In genomic region chr1:109493805-109494539, GRCh38 we compare ENCODE assay signal across 9 cellular contexts. TPM values are rescaled to one million over a fixed set of nuclear protein-coding genes. Genes with fewer than 3 reads are reported as not detected.
DNase-seq lines count a peak whose midpoint lies in the region; ATAC-seq, FAIRE-seq and TF ChIP-seq lines count a peak whose summit lies in the region.
"Had no signal": no experiment of that assay in that cellular context is flagged by ENCODE, and none has a peak within 500 bp of the region (broad histone marks: within the 10 kb centered on the region; RNA-seq: fewer than 3 reads in every experiment).

TSS of gene CYB561D1 (plus strand) at chr1:109494094. CDS start at chr1:109494140, 46 bp downstream.

- peaks cover 22% of the 10 kb centered on the region for H3K4me1 Mint-ChIP-seq in WTC11

- H3K4me3 Mint-ChIP-seq in WTC11 = peak within 1 kb of the TSS; percentile 90

- H3K27ac ChIP-seq in keratinocyte (ENCODE audit: control insufficient read depth, insufficient read depth, low read length) = peak within 1 kb of the TSS; percentile 17

- POLR2A ChIA-PET in WTC11 (lab: Charles Lee) = interaction anchor here (0.6 to 0.8 kb wide), 3 partner anchors 36 to 66 kb away, joined by 3 to 5 read pairs (median 3); partner anchors contain the start of gene GNAI3

- H3K9ac ChIP-seq in keratinocyte (ENCODE audit: control insufficient read depth, extremely low read depth, insufficient read depth, low read length) = peak within 1 kb of the TSS; percentile 71

- H3K27ac Mint-ChIP-seq in WTC11 = 0 out of 2 replicates have a peak within 1 kb of the TSS, but pooled peaks have one; percentile 60

- TF ChIP-seq POLR2A in GM18526 (IDR thresholded peaks at IDR 0.05; ENCODE audit: extremely low read depth, insufficient read length) = peak; percentile 79

- H3K4me1 ChIP-seq in keratinocyte (ENCODE audit: control insufficient read depth, extremely low read depth, insufficient read depth, low read length) = peaks cover 12% of the 10 kb centered on the region

- peak within 1 kb of the TSS; percentile 84 for H3K4me2 ChIP-seq in keratinocyte (ENCODE audit: control insufficient read depth, extremely low read depth, insufficient read depth, low read depth, low read length)

- peak within 1 kb of the TSS; percentile 99 for H2AFZ ChIP-seq in keratinocyte (ENCODE audit: control insufficient read depth, low read length)

- H3K36me3 Mint-ChIP-seq in WTC11 = no peaks in the 10 kb centered on the region

- TF ChIP-seq CTCF in WTC11 (IDR thresholded peaks at IDR 0.05) (peak; percentile 84), cardiac fibroblast (IDR thresholded peaks at IDR 0.05; ENCODE audit: low read depth, low read length) (peak; percentile 66), keratinocyte (optimal IDR thresholded peaks at IDR 0.05 in 1 of 3, IDR thresholded peaks at IDR 0.05 in 1 of 3, conservative IDR thresholded peaks at IDR 0.05 in 1 of 3; ENCODE audit: extremely low read depth in 1 of 3, insufficient read depth in 2 of 3, low read length in 3 of 3) (peak; percentile 79 to 97 (median 88))

- ATAC-seq in HG03064 (IDR thresholded peaks at IDR 0.05; ENCODE audit: low read depth, unreplicated experiment) (peak; percentile 91), WTC11 (peak; percentile 81)

- DNase-seq in AG08395 (ENCODE audit: low spot score) (peak; percentile 91), NCI-H2196 (lab: John Stamatoyannopoulos, UW; ENCODE audit: unreplicated experiment) (peak; percentile 92), WTC11 (ENCODE audit: low spot score) (peak; percentile 90), cardiac fibroblast (ENCODE audit: low read depth in 2 of 2) (peak; percentile 84 to 87), keratinocyte (ENCODE audit: low read depth, low spot score) (no peak)
- peak; percentile 79 to 89 for DNase-seq in stimulated activated CD4-positive, alpha-beta T cell treated with anti-CD3 and anti-CD28 coated beads, Interleukin-15, amount 100 ng/mL, for 1 hour (ENCODE audit: low read depth in 1 of 2, low spot score in 1 of 2)

- no peaks in the 10 kb centered on the region for H3K27me3 ChIP-seq in keratinocyte (ENCODE audit: control insufficient read depth, extremely low read depth, insufficient read depth, low read length)

- H4K20me1 ChIP-seq in keratinocyte (ENCODE audit: control insufficient read depth, extremely low read depth, insufficient read depth, low read length) = no peaks in the 10 kb centered on the region

- FAIRE-seq in keratinocyte (lab: Jason Lieb, UNC) = no peak
- FAIRE-seq: colon had no signal

- H3K4me3 ChIP-seq in cardiac fibroblast (replicated peaks in 1 of 2; ENCODE audit: low read depth in 2 of 2, low read length in 2 of 2) (peak within 1 kb of the TSS; percentile 81 to 94), keratinocyte (ENCODE audit: control insufficient read depth in 2 of 3, extremely low read depth in 1 of 3, insufficient read depth in 2 of 3, low read depth in 1 of 3, low read length in 3 of 3) (peak within 1 kb of the TSS; percentile 72 to 93 (median 86))

- H3K27me3 Mint-ChIP-seq in WTC11 (ENCODE audit: low read depth) = no peaks in the 10 kb centered on the region

- no peaks in the 10 kb centered on the region for H3K9me1 ChIP-seq in keratinocyte (ENCODE audit: control insufficient read depth, extremely low read depth, insufficient read depth, low read length)

- peaks cover 15% of the 10 kb centered on the region in 2 experiments for H3K36me3 ChIP-seq in keratinocyte (ENCODE audit: control insufficient read depth in 2 of 2, extremely low read depth in 1 of 2, insufficient read depth in 2 of 2, low read length in 2 of 2)

- H3K9me3 Mint-ChIP-seq in WTC11 = no peaks in the 10 kb centered on the region

- dilution Hi-C loops in keratinocyte (cut with MboI; ENCODE audit: extremely low pct_ligation_motif_present, low sequenced_read_pairs) = no loop called here

- H3K79me2 ChIP-seq in keratinocyte (ENCODE audit: control insufficient read depth, insufficient read depth, low read length) = peaks cover 7% of the 10 kb centered on the region

- CTCF ChIA-PET in WTC11 (lab: Charles Lee) = interaction anchor here (0.7 to 13.8 kb wide), 27 partner anchors 9 to 491 kb away, joined by 3 to 740 read pairs (median 4); partner anchors contain the start of genes AHCYL1, AMIGO1, ATXN7L2 and GNAI3

- H3K9me3 ChIP-seq in keratinocyte (ENCODE audit: control insufficient read depth, low read depth, low read length) = no peaks in the 10 kb centered on the region

TF ChIP-seq in WTC11, 78 proteins besides CTCF, POLR2A, EP300 and RAD21 (continues in another document):
- TF ChIP-seq SP1 (CRISPR knock-in tag; conservative IDR thresholded peaks at IDR 0.05) (peak; percentile 90), ZNF281 (CRISPR knock-in tag; IDR thresholded peaks at IDR 0.05) (no peak), ZNF423 (CRISPR knock-in tag; IDR thresholded peaks at IDR 0.05) (peak; percentile 15; the same call in 1 of the 2 replicates), FOXK1 (CRISPR knock-in tag; IDR thresholded peaks at IDR 0.05) (peak; percentile 67; the same call in 1 of the 2 replicates), HMGXB4 (CRISPR knock-in tag; IDR thresholded peaks at IDR 0.05) (peak; percentile 91), ETV6 (CRISPR knock-in tag; IDR thresholded peaks at IDR 0.05) (peak; percentile 69; the same call in 1 of the 2 replicates)

RNA-seq across cellular contexts. Expression of gene CYB561D1, which starts in this region (rescaled TPM):
- total RNA-seq in WTC11 (2021) = 5.1 to 6.7 TPM (median 6.5 TPM) in 3 replicates
- polyA plus RNA-seq in keratinocyte = 4.9 to 7.6 TPM (median 5.0 TPM) in 3 replicates
- 4.6 TPM for polyA plus RNA-seq in keratinocyte (2011; ENCODE audit: low read depth)
- polyA plus RNA-seq in keratinocyte (2011; cell fraction: cytosol; rRNA removed) = 3.8 and 4.0 TPM in 2 replicates
- 9.9 and 10.3 TPM in 2 replicates for polyA plus RNA-seq in keratinocyte (2011; cell fraction: nucleus; rRNA removed)
- polyA plus RNA-seq in keratinocyte (2012; ENCODE audit: low replicate concordance) = 6.0 and 8.9 TPM in 2 replicates
- 9.5 to 12.7 TPM (median 9.6 TPM) in 3 replicates for polyA minus RNA-seq in keratinocyte
- 5.0 TPM for polyA minus RNA-seq in keratinocyte (2011; cell fraction: cytosol; rRNA and poly(A)+ RNA removed)
- 6.4 and 9.5 TPM in 2 replicates for polyA minus RNA-seq in keratinocyte (2011; cell fraction: nucleus; rRNA and poly(A)+ RNA removed)
